17 cellular contexts compared by ENCODE assay signal in genomic region chr18:26791676-26792075, GRCh38.
A peak's percentile ranks its signal among the peaks of the same experiment; 100 is the strongest.
DNase-seq lines count a peak whose midpoint lies in the region; ATAC-seq, FAIRE-seq and TF ChIP-seq lines count a peak whose summit lies in the region.
"Had no signal": no experiment of that assay in that cellular context is flagged by ENCODE, and none has a peak within 500 bp of the region (broad histone marks: within the 10 kb centered on the region; RNA-seq: fewer than 3 reads in every experiment).

No MANE protein-coding gene starts in this region.

- in situ Hi-C loops in GM23248 (cut with MboI), result no loop called here

- peak; percentile 1 for DNase-seq in GM23248
- DNase-seq in RWPE1 (ENCODE audit: low spot score), result peak; percentile 51
- peak; percentile 88 for DNase-seq in epithelial cell of prostate (ENCODE audit: low read depth, low spot score)
- no peak for DNase-seq in neural progenitor cell (ENCODE audit: low spot score)
- no peak for DNase-seq in kidney
- no peak for DNase-seq in NCI-H2227 (lab: John Stamatoyannopoulos, UW; ENCODE audit: unreplicated experiment)
- DNase-seq in activated naive CD4-positive, alpha-beta T cell treated with anti-CD3 and anti-CD28 coated beads, Interleukin-2, amount 50 U/mL, for 72 hours (ENCODE audit: low spot score in 2 of 2), result no peak
- DNase-seq: CD4-positive, alpha-beta T cell; MV-4-11; NCI-H1436; NCI-H2081 treated with DMSO at 0.1 percent for 48 hours; NCI-H446; NCI-H748 treated with DMSO at 0.1 percent for 48 hours; SHP77 treated with DMSO at 0.1 percent for 48 hours had no signal

- H3K36me3 ChIP-seq in GM23248 (ENCODE audit: low read depth) (no peaks in the 10 kb centered on the region), neural progenitor cell (no peaks in the 10 kb centered on the region), kidney (ENCODE audit: control insufficient read depth in 1 of 2, insufficient read depth in 2 of 2, low read length in 2 of 2) (no peaks in the 10 kb centered on the region)

- H3K9ac ChIP-seq in GM23248, result no peak overlapping the region
- no peak overlapping the region for H3K9ac ChIP-seq in neural progenitor cell
- H3K9ac ChIP-seq in kidney (ENCODE audit: low read length in 2 of 2), result no peak overlapping the region

- CTCF ChIA-PET in RWPE1 (lab: Yijun Ruan, JAX), result no interaction called here

- H3K4me3 Mint-ChIP-seq in neural progenitor cell, result no peak overlapping the region
- H3K4me3 Mint-ChIP-seq: B cell; CD4-positive, alpha-beta T cell had no signal

- H3K27ac Mint-ChIP-seq in neural progenitor cell, result peak overlapping the region; percentile 94
- H3K27ac Mint-ChIP-seq in activated naive CD4-positive, alpha-beta T cell treated with anti-CD3 and anti-CD28 coated beads, Interleukin-2, amount 50 U/mL, for 72 hours, result no peak overlapping the region
- H3K27ac Mint-ChIP-seq: B cell; CD4-positive, alpha-beta T cell had no signal

- ATAC-seq in activated naive CD4-positive, alpha-beta T cell treated with anti-CD3 and anti-CD28 coated beads, Interleukin-2, amount 50 U/mL, for 72 hours, result no peak
- ATAC-seq: Panc1 had no signal

- no peaks in the 10 kb centered on the region for H3K9me2 ChIP-seq in GM23248 (ENCODE audit: insufficient read depth)

- H3F3A ChIP-seq in GM23248 (ENCODE audit: insufficient read depth) (no peaks in the 10 kb centered on the region), neural progenitor cell (ENCODE audit: low read depth) (no peaks in the 10 kb centered on the region)

- no peaks in the 10 kb centered on the region for H3K27me3 Mint-ChIP-seq in neural progenitor cell (ENCODE audit: insufficient read depth, low read depth)
- H3K27me3 Mint-ChIP-seq: B cell; CD4-positive, alpha-beta T cell had no signal

- no peaks in the 10 kb centered on the region; the same call in 1 of the 2 replicates for H3K27me3 ChIP-seq in GM23248 (replicated peaks; ENCODE audit: insufficient read depth)
- H3K27me3 ChIP-seq in neural progenitor cell, result no peaks in the 10 kb centered on the region

- H3K4me1 Mint-ChIP-seq in neural progenitor cell, result peaks cover 29% of the 10 kb centered on the region
- H3K4me1 Mint-ChIP-seq: B cell had no signal

- H3K36me3 Mint-ChIP-seq in neural progenitor cell, result no peaks in the 10 kb centered on the region
- H3K36me3 Mint-ChIP-seq in activated naive CD4-positive, alpha-beta T cell treated with anti-CD3 and anti-CD28 coated beads, Interleukin-2, amount 50 U/mL, for 72 hours, result no peaks in the 10 kb centered on the region

- peaks cover 7% of the 10 kb centered on the region for H3K9me3 Mint-ChIP-seq in neural progenitor cell
- peaks cover 0 to 4% of the 10 kb centered on the region in 2 donors for H3K9me3 Mint-ChIP-seq in activated naive CD4-positive, alpha-beta T cell treated with anti-CD3 and anti-CD28 coated beads, Interleukin-2, amount 50 U/mL, for 72 hours

- H4K20me1 ChIP-seq in GM23248 (ENCODE audit: insufficient read depth) (no peaks in the 10 kb centered on the region), neural progenitor cell (ENCODE audit: low read depth) (no peaks in the 10 kb centered on the region)

- no peak overlapping the region for H3K4me3 ChIP-seq in GM23248
- H3K4me3 ChIP-seq in neural progenitor cell, result no peak overlapping the region
- no peak overlapping the region for H3K4me3 ChIP-seq in kidney (ENCODE audit: low read length in 2 of 2)

- no peak for FAIRE-seq in kidney (lab: Jason Lieb, UNC)
- FAIRE-seq: H54 had no signal

- no peak overlapping the region for H3K4me2 ChIP-seq in GM23248 (ENCODE audit: unreplicated experiment)
- no peak overlapping the region for H3K4me2 ChIP-seq in neural progenitor cell

- TF ChIP-seq CTCF in RWPE1 (conservative IDR thresholded peaks at IDR 0.05; ENCODE audit: low read depth), result no peak
- TF ChIP-seq CTCF in neural progenitor cell (IDR thresholded peaks at IDR 0.05), result no peak
- no peak for TF ChIP-seq CTCF in kidney (IDR thresholded peaks at IDR 0.05; ENCODE audit: borderline replicate concordance, extremely low read depth, insufficient read depth)

- intact Hi-C loops in kidney (cut with DNase I), result no loop called here

- H3K79me2 ChIP-seq in GM23248 (ENCODE audit: insufficient read depth) (no peaks in the 10 kb centered on the region), neural progenitor cell (ENCODE audit: low read depth) (no peaks in the 10 kb centered on the region)

- H3K27ac ChIP-seq in GM23248, result no peak overlapping the region
- no peak overlapping the region for H3K27ac ChIP-seq in RWPE1
- peak overlapping the region; percentile 43 for H3K27ac ChIP-seq in epithelial cell of prostate
- no peak overlapping the region for H3K27ac ChIP-seq in neural progenitor cell
- H3K27ac ChIP-seq in kidney (ENCODE audit: low read depth in 2 of 2, low read length in 2 of 2), result no peak overlapping the region

- H3K4me1 ChIP-seq in GM23248 (ENCODE audit: insufficient read depth) (no peaks in the 10 kb centered on the region), neural progenitor cell (no peaks in the 10 kb centered on the region), kidney (ENCODE audit: control insufficient read depth in 1 of 2, insufficient read depth in 1 of 2, low read depth in 1 of 2, low read length in 2 of 2) (no peaks in the 10 kb centered on the region)

- H3K9me3 ChIP-seq in GM23248 (ENCODE audit: low read depth), result no peaks in the 10 kb centered on the region
- no peaks in the 10 kb centered on the region for H3K9me3 ChIP-seq in neural progenitor cell (ENCODE audit: low read depth)
- H3K9me3 ChIP-seq in kidney (ENCODE audit: control insufficient read depth in 1 of 2, low read length in 2 of 2), result no peaks in the 10 kb centered on the region

- POLR2A ChIA-PET in RWPE1 (lab: Yijun Ruan, JAX; ENCODE audit: low non-redundant PET), result no interaction called here

- H2AFZ ChIP-seq in GM23248, result no peak overlapping the region
- peak overlapping the region; percentile 26 for H2AFZ ChIP-seq in neural progenitor cell (replicated peaks)

Comparison
In these comparisons a context has a peak if more than half of its experiments do, and no peak if none do; other contexts are left out.
1. DNase-seq: peak in GM23248 (single experiment), RWPE1 (single experiment) and epithelial cell of prostate (single experiment); none in neural progenitor cell (single experiment), kidney (single experiment), NCI-H2227 (single experiment) and activated naive CD4-positive, alpha-beta T cell treated with anti-CD3 and anti-CD28 coated beads, Interleukin-2, amount 50 U/mL, for 72 hours (0 of 2).